12 cellular contexts compared by ENCODE assay signal in genomic region chr19:57068921-57069697, GRCh38. TPM values are rescaled to one million over a fixed set of nuclear protein-coding genes. Genes with fewer than 3 reads are reported as not detected.
A peak's percentile ranks its signal among the peaks of the same experiment; 100 is the strongest.
DNase-seq lines count a peak whose midpoint lies in the region; ATAC-seq, FAIRE-seq and TF ChIP-seq lines count a peak whose summit lies in the region.
"Had no signal": no experiment of that assay in that cellular context is flagged by ENCODE, and none has a peak within 500 bp of the region (broad histone marks: within the 10 kb centered on the region; RNA-seq: fewer than 3 reads in every experiment).

No MANE protein-coding gene starts in this region.

- peak; percentile 68 for FAIRE-seq in HepG2 (lab: Jason Lieb, UNC)
- FAIRE-seq: endothelial cell of umbilical vein had no signal

- no peak overlapping the region for H2AFZ ChIP-seq in HepG2 (ENCODE audit: low read length)

- ATAC-seq in HepG2 (peak; percentile 91), HG03378 (IDR thresholded peaks at IDR 0.05; ENCODE audit: unreplicated experiment) (no peak)
- ATAC-seq in natural killer cell treated with Interleukin-12 subunit alpha and Interleukin-12 subunit beta and Interleukin-15 and Interleukin-18, amount 100 ng/mL, for 72 hours, result no peak

- DNase-seq in COLO668 (lab: John Stamatoyannopoulos, UW; ENCODE audit: unreplicated experiment), result peak; percentile 5
- peak; percentile 29 for DNase-seq in H7
- DNase-seq in RKO (ENCODE audit: low spot score), result peak; percentile 14
- peak; percentile 63 for DNase-seq in HepG2 (ENCODE audit: low spot score)
- no peak for DNase-seq in pons (ENCODE audit: low spot score)
- DNase-seq in natural killer cell treated with Interleukin-12 subunit alpha and Interleukin-12 subunit beta and Interleukin-15 and Interleukin-18, amount 100 ng/mL, for 72 hours (ENCODE audit: low spot score), result no peak
- no peak for DNase-seq in activated CD8-positive, alpha-beta memory T cell treated with anti-CD3 and anti-CD28 coated beads, Interleukin-2, amount 50 U/mL, for 4 hours
- DNase-seq: activated CD8-positive, alpha-beta memory T cell treated with anti-CD3 and anti-CD28 coated beads, Interleukin-2, amount 50 U/mL, for 48 hours; NCI-H2171 treated with DMSO at 0.1 percent for 48 hours; tibial artery had no signal

- no peak overlapping the region for H3K27ac ChIP-seq in HepG2 (ENCODE audit: extremely low read length, insufficient read depth, low read length)
- H3K27ac ChIP-seq: tibial artery had no signal

- no peak overlapping the region for H3K4me3 Mint-ChIP-seq in natural killer cell treated with Interleukin-12 subunit alpha and Interleukin-12 subunit beta and Interleukin-15 and Interleukin-18, amount 100 ng/mL, for 72 hours

- no peak overlapping the region for H3K27ac Mint-ChIP-seq in natural killer cell treated with Interleukin-12 subunit alpha and Interleukin-12 subunit beta and Interleukin-15 and Interleukin-18, amount 100 ng/mL, for 72 hours

- TF ChIP-seq EP300 in HepG2 (IDR thresholded peaks at IDR 0.05; ENCODE audit: low read depth in 2 of 2, low read length in 2 of 2) (no peak), HepG2 (CRISPR knock-in tag; IDR thresholded peaks at IDR 0.05; ENCODE audit: borderline replicate concordance) (no peak)

- no peaks in the 10 kb centered on the region for H3K79me2 ChIP-seq in HepG2 (ENCODE audit: insufficient read depth, low read length)

- POLR2A ChIA-PET in HepG2 (lab: Yijun Ruan, JAX), result interaction anchor here (0.6 to 2.1 kb wide), 12 partner anchors 93 to 320 kb away, joined by 3 to 18 read pairs (median 4); partner anchors contain the start of genes PEG3 and ZIM2

- TF ChIP-seq POLR2A in HepG2 (IDR thresholded peaks at IDR 0.05; ENCODE audit: insufficient read depth in 1 of 2, low read depth in 2 of 2, low read length in 2 of 2), result no peak

- no TSS peak for BruUV-seq in HepG2 (replicated peaks; lab: Mats Ljungman, UMichigan)

- peaks cover 32% of the 10 kb centered on the region for H3K4me1 ChIP-seq in HepG2 (ENCODE audit: insufficient read depth, low read length)
- H3K4me1 ChIP-seq: tibial artery had no signal

- CTCF ChIA-PET in HepG2 (lab: Yijun Ruan, JAX; ENCODE audit: low intra/inter-chr PET ratio, low total read pairs), result interaction anchor here (0.9 kb wide), 1 partner anchor 321 kb away, joined by 3 read pairs; no protein-coding TSS in a partner anchor

- no peak overlapping the region for H3K4me3 ChIP-seq in H7 (ENCODE audit: insufficient read depth, low read depth, low read length)
- peak overlapping the region in 1 of 3 experiments; percentile 24; a peak in 1 of 6 replicates for H3K4me3 ChIP-seq in HepG2 (replicated peaks in 1 of 3; ENCODE audit: insufficient read depth in 1 of 3, low read depth in 2 of 3, low read length in 3 of 3)
- H3K4me3 ChIP-seq: tibial artery had no signal

- H3K9me3 ChIP-seq in HepG2 (ENCODE audit: low read length), result no peaks in the 10 kb centered on the region

- H3K27me3 Mint-ChIP-seq in natural killer cell treated with Interleukin-12 subunit alpha and Interleukin-12 subunit beta and Interleukin-15 and Interleukin-18, amount 100 ng/mL, for 72 hours, result no peaks in the 10 kb centered on the region

- H3K9me3 Mint-ChIP-seq in natural killer cell treated with Interleukin-12 subunit alpha and Interleukin-12 subunit beta and Interleukin-15 and Interleukin-18, amount 100 ng/mL, for 72 hours, result peaks cover 2% of the 10 kb centered on the region

- intact Hi-C loops in HepG2 (cut with micrococcal nuclease; ENCODE audit: unreplicated experiment), result loop anchor here (1.0 kb wide), 1 partner anchor 230 kb away; no protein-coding TSS in a partner anchor

- 46% methylated on average over 21 of the region's 24 CpGs for WGBS in HepG2 (ENCODE audit: low lambda C conversion rate)

- H3K4me2 ChIP-seq in HepG2 (ENCODE audit: low read depth, low read length), result peak overlapping the region; percentile 58

- peaks cover 12% of the 10 kb centered on the region for H3K36me3 Mint-ChIP-seq in natural killer cell treated with Interleukin-12 subunit alpha and Interleukin-12 subunit beta and Interleukin-15 and Interleukin-18, amount 100 ng/mL, for 72 hours

- TF ChIP-seq CTCF in HepG2 (CRISPR knock-in tag; IDR thresholded peaks at IDR 0.05), result peak; percentile 93

- H4K20me1 ChIP-seq in HepG2 (ENCODE audit: insufficient read depth, low read length), result no peaks in the 10 kb centered on the region

- peak; percentile 89 for TF ChIP-seq RAD21 in HepG2 (CRISPR knock-in tag; IDR thresholded peaks at IDR 0.05)

- no peaks in the 10 kb centered on the region for H3K27me3 ChIP-seq in H7 (ENCODE audit: control insufficient read depth, insufficient read depth, low read length)
- no peaks in the 10 kb centered on the region for H3K27me3 ChIP-seq in HepG2 (ENCODE audit: control insufficient read depth in 1 of 2, insufficient read depth in 2 of 2, low read length in 2 of 2)
- H3K27me3 ChIP-seq: tibial artery had no signal

- H3K4me1 Mint-ChIP-seq in natural killer cell treated with Interleukin-12 subunit alpha and Interleukin-12 subunit beta and Interleukin-15 and Interleukin-18, amount 100 ng/mL, for 72 hours (ENCODE audit: low read depth in 2 of 2), result no peaks in the 10 kb centered on the region

- H3K36me3 ChIP-seq in H7 (replicated peaks; ENCODE audit: control insufficient read depth, insufficient read depth, low read length) (no peaks in the 10 kb centered on the region), HepG2 (replicated peaks in 1 of 2; ENCODE audit: control insufficient read depth in 1 of 2, insufficient read depth in 2 of 2, low read length in 2 of 2) (no peaks in the 10 kb centered on the region)
- H3K36me3 ChIP-seq: tibial artery had no signal

- peak overlapping the region; percentile 36; the same call in 1 of the 2 replicates for H3K9ac ChIP-seq in HepG2 (ENCODE audit: insufficient read depth, low read depth, low read length)

- in situ Hi-C loops in HepG2 (cut with HindIII; ENCODE audit: extremely low pct_ligation_motif_present, low pct_unique_long_range_greater_than_20kb), result loop anchor here (10.0 kb wide), 1 partner anchor 234 kb away; no protein-coding TSS in a partner anchor

TF ChIP-seq in HepG2, 621 proteins besides CTCF, POLR2A, EP300 and RAD21 (continues in another document):
- TF ChIP-seq ZNF33A (CRISPR knock-in tag; IDR thresholded peaks at IDR 0.05; ENCODE audit: borderline replicate concordance) (peak; percentile 73; the same call in 1 of the 2 replicates), CHD2 (IDR thresholded peaks at IDR 0.05; ENCODE audit: low read depth, low read length) (no peak), ZSCAN25 (CRISPR knock-in tag; IDR thresholded peaks at IDR 0.05) (peak; percentile 99), GATAD2A (CRISPR knock-in tag; IDR thresholded peaks at IDR 0.05) (peak; percentile 81), ZSCAN31 (CRISPR knock-in tag; IDR thresholded peaks at IDR 0.05; ENCODE audit: low read depth) (0 out of 2 replicates have a peak, but pooled peaks have one; percentile 20)
- TF ChIP-seq, protein P1, sequence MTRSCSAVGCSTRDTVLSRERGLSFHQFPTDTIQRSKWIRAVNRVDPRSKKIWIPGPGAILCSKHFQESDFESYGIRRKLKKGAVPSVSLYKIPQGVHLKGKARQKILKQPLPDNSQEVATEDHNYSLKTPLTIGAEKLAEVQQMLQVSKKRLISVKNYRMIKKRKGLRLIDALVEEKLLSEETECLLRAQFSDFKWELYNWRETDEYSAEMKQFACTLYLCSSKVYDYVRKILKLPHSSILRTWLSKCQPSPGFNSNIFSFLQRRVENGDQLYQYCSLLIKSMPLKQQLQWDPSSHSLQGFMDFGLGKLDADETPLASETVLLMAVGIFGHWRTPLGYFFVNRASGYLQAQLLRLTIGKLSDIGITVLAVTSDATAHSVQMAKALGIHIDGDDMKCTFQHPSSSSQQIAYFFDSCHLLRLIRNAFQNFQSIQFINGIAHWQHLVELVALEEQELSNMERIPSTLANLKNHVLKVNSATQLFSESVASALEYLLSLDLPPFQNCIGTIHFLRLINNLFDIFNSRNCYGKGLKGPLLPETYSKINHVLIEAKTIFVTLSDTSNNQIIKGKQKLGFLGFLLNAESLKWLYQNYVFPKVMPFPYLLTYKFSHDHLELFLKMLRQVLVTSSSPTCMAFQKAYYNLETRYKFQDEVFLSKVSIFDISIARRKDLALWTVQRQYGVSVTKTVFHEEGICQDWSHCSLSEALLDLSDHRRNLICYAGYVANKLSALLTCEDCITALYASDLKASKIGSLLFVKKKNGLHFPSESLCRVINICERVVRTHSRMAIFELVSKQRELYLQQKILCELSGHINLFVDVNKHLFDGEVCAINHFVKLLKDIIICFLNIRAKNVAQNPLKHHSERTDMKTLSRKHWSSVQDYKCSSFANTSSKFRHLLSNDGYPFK (CRISPR knock-in tag; IDR thresholded peaks at IDR 0.05; ENCODE audit: borderline replicate concordance), result no peak

RNA-seq across cellular contexts. Expression of gene USP29, which starts 50.7 kb away (rescaled TPM):
- total RNA-seq in H7 (2014; rRNA removed; shearing (Covaris generic)), result not detected in 2 replicates
- total RNA-seq in HepG2 (2016; rRNA removed; fragmentation: Illumina TruSeq; extraction: Trizol), result not detected in 2 replicates
- not detected in 2 replicates for total RNA-seq in HepG2 (2016; cell fraction: cytosol; rRNA removed; fragmentation: Illumina TruSeq; extraction: Trizol; ENCODE audit: low read depth)
- total RNA-seq in HepG2 (2016; cell fraction: insoluble cytoplasmic fraction; rRNA removed; fragmentation: Illumina TruSeq; extraction: Trizol), result not detected in 2 replicates
- not detected in 2 replicates for total RNA-seq in HepG2 (2016; cell fraction: membrane; rRNA removed; fragmentation: Illumina TruSeq; extraction: Trizol)
- not detected in 2 replicates for total RNA-seq in HepG2 (2016; cell fraction: nucleus; rRNA removed; fragmentation: Illumina TruSeq; extraction: Trizol)
- polyA plus RNA-seq in HepG2 (2011; rRNA removed), result not detected in 2 replicates
- not detected in 2 replicates for polyA plus RNA-seq in HepG2 (2011; cell fraction: cytosol; rRNA removed)
- not detected in 2 replicates for polyA plus RNA-seq in HepG2 (2011; cell fraction: nucleus; rRNA removed)
- not detected in 2 replicates for polyA plus RNA-seq in HepG2 (2012)
- not detected in 2 replicates for polyA plus RNA-seq in HepG2 (2016; cell fraction: cytosol; fragmentation: Illumina TruSeq; extraction: Trizol; ENCODE audit: low read depth)
- not detected in 2 replicates for polyA plus RNA-seq in HepG2 (2016; cell fraction: insoluble cytoplasmic fraction; fragmentation: Illumina TruSeq; extraction: Trizol; ENCODE audit: low read depth)
- not detected in 2 replicates for polyA plus RNA-seq in HepG2 (2016; cell fraction: membrane; fragmentation: Illumina TruSeq; extraction: Trizol; ENCODE audit: low read depth)
- polyA plus RNA-seq in HepG2 (2016; cell fraction: nucleus; fragmentation: Illumina TruSeq; extraction: Trizol; ENCODE audit: insufficient read depth, low read depth), result not detected in 2 replicates
- not detected in 2 replicates for polyA minus RNA-seq in HepG2 (2011; rRNA and poly(A)+ RNA removed; ENCODE audit: low replicate concordance)
- not detected in 2 replicates for polyA minus RNA-seq in HepG2 (2011; cell fraction: cytosol; rRNA and poly(A)+ RNA removed)
- not detected in 2 replicates for polyA minus RNA-seq in HepG2 (2011; cell fraction: nucleus; rRNA and poly(A)+ RNA removed)
- not detected for total RNA-seq in natural killer cell treated with Interleukin-12 subunit alpha and Interleukin-12 subunit beta and Interleukin-15 and Interleukin-18, amount 100 ng/mL, for 72 hours
- total RNA-seq: endothelial cell of umbilical vein had no signal
- polyA plus RNA-seq: endothelial cell of umbilical vein had no signal

Comparison
In these comparisons a context has a peak if more than half of its experiments do, and no peak if none do; other contexts are left out.
1. DNase-seq: peak in COLO668 (single experiment), H7 (single experiment), RKO (single experiment) and HepG2 (single experiment); none in pons (single experiment), natural killer cell treated with Interleukin-12 subunit alpha and Interleukin-12 subunit beta and Interleukin-15 and Interleukin-18, amount 100 ng/mL, for 72 hours (single experiment) and activated CD8-positive, alpha-beta memory T cell treated with anti-CD3 and anti-CD28 coated beads, Interleukin-2, amount 50 U/mL, for 4 hours (single experiment).